ENCODE assay signal across 9 cellular contexts in genomic region chr19:53772943-53773342, GRCh38. TPM values are rescaled to one million over a fixed set of nuclear protein-coding genes. Genes with fewer than 3 reads are reported as not detected.
DNase-seq lines count a peak whose midpoint lies in the region; ATAC-seq and TF ChIP-seq lines count a peak whose summit lies in the region.
"Had no signal": no experiment of that assay in that cellular context is flagged by ENCODE, and none has a peak within 500 bp of the region (broad histone marks: within the 10 kb centered on the region; RNA-seq: fewer than 3 reads in every experiment).

No MANE protein-coding gene starts in this region.

- intact Hi-C loops in CD4-positive, alpha-beta T cell (cut with DNase I, micrococcal nuclease): loop anchor here (5.0 kb wide), 2 partner anchors 249 to 259 kb away; no protein-coding TSS in a partner anchor

- no peaks in the 10 kb centered on the region for H3K4me1 Mint-ChIP-seq in CD4-positive, alpha-beta T cell (ENCODE audit: low read depth)
- H3K4me1 Mint-ChIP-seq in activated naive CD4-positive, alpha-beta T cell treated with anti-CD3 and anti-CD28 coated beads, Interleukin-2, amount 10 ng/mL, durations not matched to agents 7 days and 5 days: no peaks in the 10 kb centered on the region

- H3K27ac ChIP-seq in CD4-positive, alpha-beta T cell (ENCODE audit: low read depth, low read length): no peak overlapping the region

- H3K9me3 Mint-ChIP-seq in CD4-positive, alpha-beta T cell: no peaks in the 10 kb centered on the region
- H3K9me3 Mint-ChIP-seq in activated naive CD4-positive, alpha-beta T cell treated with anti-CD3 and anti-CD28 coated beads, Interleukin-2, amount 10 ng/mL, durations not matched to agents 7 days and 5 days: no peaks in the 10 kb centered on the region

- CTCF ChIA-PET in CD4-positive, alpha-beta T cell (lab: Charles Lee): no interaction called here
- CTCF ChIA-PET in HEK293T (lab: Yijun Ruan, JAX): no interaction called here
- CTCF ChIA-PET in activated naive CD4-positive, alpha-beta T cell treated with anti-CD3 and anti-CD28 coated beads, Interleukin-2, amount 10 ng/mL, durations not matched to agents 7 days and 5 days (lab: Charles Lee): no interaction called here

- no peak overlapping the region for H3K4me3 Mint-ChIP-seq in CD4-positive, alpha-beta T cell
- no peak overlapping the region for H3K4me3 Mint-ChIP-seq in activated naive CD4-positive, alpha-beta T cell treated with anti-CD3 and anti-CD28 coated beads, Interleukin-2, amount 10 ng/mL, durations not matched to agents 7 days and 5 days

- H3K9me3 ChIP-seq in CD4-positive, alpha-beta T cell (ENCODE audit: control insufficient read depth, low read length): no peaks in the 10 kb centered on the region

- DNase-seq in CD4-positive, alpha-beta T cell: peak in 8 of 10 experiments; percentile 10 to 37 (median 30)
- DNase-seq in HEK293T (ENCODE audit: extremely low spot score): peak; percentile 41
- DNase-seq in OCI-M1 (lab: John Stamatoyannopoulos, UW): peak; percentile 84
- peak; percentile 64 for DNase-seq in activated naive CD4-positive, alpha-beta T cell treated with anti-CD3 and anti-CD28 coated beads, Interleukin-2, amount 10 ng/mL, durations not matched to agents 7 days and 5 days
- DNase-seq in hippocampal formation (lab: John Stamatoyannopoulos, UW): peak; percentile 0 to 9
- DNase-seq in smooth muscle cell of the brain vasculature (ENCODE audit: low read depth, low spot score): peak; percentile 3
- DNase-seq in cortex of kidney (lab: John Stamatoyannopoulos, UW): no peak

- no peaks in the 10 kb centered on the region for H3K27me3 ChIP-seq in CD4-positive, alpha-beta T cell (ENCODE audit: control insufficient read depth, insufficient read depth, low read length)

- H3K27me3 Mint-ChIP-seq in CD4-positive, alpha-beta T cell: peaks cover 7% of the 10 kb centered on the region
- no peaks in the 10 kb centered on the region for H3K27me3 Mint-ChIP-seq in activated naive CD4-positive, alpha-beta T cell treated with anti-CD3 and anti-CD28 coated beads, Interleukin-2, amount 10 ng/mL, durations not matched to agents 7 days and 5 days

- H3K27ac Mint-ChIP-seq in CD4-positive, alpha-beta T cell: no peak overlapping the region
- no peak overlapping the region for H3K27ac Mint-ChIP-seq in activated naive CD4-positive, alpha-beta T cell treated with anti-CD3 and anti-CD28 coated beads, Interleukin-2, amount 10 ng/mL, durations not matched to agents 7 days and 5 days

- no peaks in the 10 kb centered on the region for H3K36me3 Mint-ChIP-seq in CD4-positive, alpha-beta T cell (ENCODE audit: low read depth)
- H3K36me3 Mint-ChIP-seq in activated naive CD4-positive, alpha-beta T cell treated with anti-CD3 and anti-CD28 coated beads, Interleukin-2, amount 10 ng/mL, durations not matched to agents 7 days and 5 days: no peaks in the 10 kb centered on the region

- POLR2A ChIA-PET in CD4-positive, alpha-beta T cell (lab: Charles Lee): no interaction called here
- POLR2A ChIA-PET in HEK293T (lab: Yijun Ruan, JAX): no interaction called here

- no peak for ATAC-seq in CD4-positive, alpha-beta T cell (ENCODE audit: poor library complexity)
- ATAC-seq in HG03097 (IDR thresholded peaks at IDR 0.05; ENCODE audit: low FRiP score, unreplicated experiment): no peak

- peak; percentile 69 for TF ChIP-seq CTCF in CD4-positive, alpha-beta T cell (IDR thresholded peaks at IDR 0.05)

TF ChIP-seq in HEK293T, 16 proteins besides CTCF, POLR2A, EP300 and RAD21:
- TF ChIP-seq ELF4 (IDR thresholded peaks at IDR 0.05) (no peak), LEF1 (IDR thresholded peaks at IDR 0.05; ENCODE audit: borderline replicate concordance) (no peak), HDGF (IDR thresholded peaks at IDR 0.05; ENCODE audit: borderline replicate concordance) (no peak), NFRKB (IDR thresholded peaks at IDR 0.05) (no peak), PKNOX1 (IDR thresholded peaks at IDR 0.05) (no peak), FOXM1 (IDR thresholded peaks at IDR 0.05; ENCODE audit: borderline replicate concordance) (no peak), ZNF384 (IDR thresholded peaks at IDR 0.05) (no peak), CTBP1 (IDR thresholded peaks at IDR 0.05; ENCODE audit: borderline replicate concordance) (no peak), FOXA1 (IDR thresholded peaks at IDR 0.05) (no peak), SUZ12 (IDR thresholded peaks at IDR 0.05) (no peak), ARNT (IDR thresholded peaks at IDR 0.05) (no peak), TARDBP (IDR thresholded peaks at IDR 0.05) (no peak)
TF ChIP-seq in HEK293T: peak in this region for 0.

RNA-seq across cellular contexts. Expression of gene NLRP12, which starts 51.2 kb away (rescaled TPM):
- total RNA-seq in CD4-positive, alpha-beta T cell: under 1 TPM in 1 of 2 experiments, not detected in 1; 0.08 TPM
- total RNA-seq: T-helper 2 cell treated with Interferon-gamma antibody and Interleukin-4, amounts not matched to agents 100 ng/mL and 5 ng/mL, for 36 hours had no signal
